In genomic region chr4:99462875-99463464, GRCh38 we compare ENCODE assay signal across 8 cellular contexts. TPM values are rescaled to one million over a fixed set of nuclear protein-coding genes. Genes with fewer than 3 reads are reported as not detected.
DNase-seq lines count a peak whose midpoint lies in the region; ATAC-seq lines count a peak whose summit lies in the region.

No MANE protein-coding gene starts in this region.

- no peaks in the 10 kb centered on the region for H3K4me1 Mint-ChIP-seq in activated CD4-positive, alpha-beta T cell treated with anti-CD3 and anti-CD28 coated beads, Interleukin-2, amount 10 ng/mL, durations not matched to agents 7 days and 5 days
- no peaks in the 10 kb centered on the region for H3K4me1 Mint-ChIP-seq in stimulated activated memory B cell treated with anti-CD40 and anti-IgM and Interleukin-4, amounts not matched to agents 10 μg/mL and 1 μg/mL and 100 μg/mL, for 72 hours

- H3K4me3 Mint-ChIP-seq in activated CD4-positive, alpha-beta T cell treated with anti-CD3 and anti-CD28 coated beads, Interleukin-2, amount 10 ng/mL, durations not matched to agents 7 days and 5 days: no peak overlapping the region
- no peak overlapping the region for H3K4me3 Mint-ChIP-seq in stimulated activated memory B cell treated with anti-CD40 and anti-IgM and Interleukin-4, amounts not matched to agents 10 μg/mL and 1 μg/mL and 100 μg/mL, for 72 hours

- H3K36me3 Mint-ChIP-seq in activated CD4-positive, alpha-beta T cell treated with anti-CD3 and anti-CD28 coated beads, Interleukin-2, amount 10 ng/mL, durations not matched to agents 7 days and 5 days (ENCODE audit: low read depth): no peaks in the 10 kb centered on the region
- H3K36me3 Mint-ChIP-seq in stimulated activated memory B cell treated with anti-CD40 and anti-IgM and Interleukin-4, amounts not matched to agents 10 μg/mL and 1 μg/mL and 100 μg/mL, for 72 hours: no peaks in the 10 kb centered on the region

- peaks cover 21% of the 10 kb centered on the region for H3K27me3 Mint-ChIP-seq in activated CD4-positive, alpha-beta T cell treated with anti-CD3 and anti-CD28 coated beads, Interleukin-2, amount 10 ng/mL, durations not matched to agents 7 days and 5 days
- peaks cover 29% of the 10 kb centered on the region for H3K27me3 Mint-ChIP-seq in stimulated activated memory B cell treated with anti-CD40 and anti-IgM and Interleukin-4, amounts not matched to agents 10 μg/mL and 1 μg/mL and 100 μg/mL, for 72 hours

- POLR2A ChIA-PET in activated CD4-positive, alpha-beta T cell treated with anti-CD3 and anti-CD28 coated beads, Interleukin-2, amount 10 ng/mL, durations not matched to agents 7 days and 5 days (lab: Charles Lee): no interaction called here

- DNase-seq in C1 segment of cervical spinal cord (lab: John Stamatoyannopoulos, UW): peak in 9 of 14 donors; percentile 3 to 28 (median 14)
- DNase-seq in NCI-H2171 (lab: John Stamatoyannopoulos, UW): peak; percentile 17
- DNase-seq in activated CD4-positive, alpha-beta T cell treated with anti-CD3 and anti-CD28 coated beads, Interleukin-2, amount 10 ng/mL, durations not matched to agents 7 days and 5 days: peak; percentile 51
- DNase-seq in effector CD4-positive, alpha-beta T cell: peak; percentile 8
- DNase-seq in medulla oblongata (ENCODE audit: extremely low spot score): peak; percentile 90

- CTCF ChIA-PET in activated CD4-positive, alpha-beta T cell treated with anti-CD3 and anti-CD28 coated beads, Interleukin-2, amount 10 ng/mL, durations not matched to agents 7 days and 5 days (lab: Charles Lee): interaction anchor here (0.7 to 1.7 kb wide), 5 partner anchors 8 to 468 kb away, joined by 3 to 4 read pairs (median 3); partner anchors contain the start of gene METAP1

- ATAC-seq in GM18858 (IDR thresholded peaks at IDR 0.05; ENCODE audit: unreplicated experiment) (peak; percentile 99), HG03039 (IDR thresholded peaks at IDR 0.05; ENCODE audit: unreplicated experiment) (peak; percentile 97)
- ATAC-seq in stimulated activated memory B cell treated with anti-CD40 and anti-IgM and Interleukin-4, amounts not matched to agents 10 μg/mL and 1 μg/mL and 100 μg/mL, for 72 hours: peak; percentile 77

- no peak overlapping the region for H3K27ac Mint-ChIP-seq in activated CD4-positive, alpha-beta T cell treated with anti-CD3 and anti-CD28 coated beads, Interleukin-2, amount 10 ng/mL, durations not matched to agents 7 days and 5 days
- no peak overlapping the region for H3K27ac Mint-ChIP-seq in stimulated activated memory B cell treated with anti-CD40 and anti-IgM and Interleukin-4, amounts not matched to agents 10 μg/mL and 1 μg/mL and 100 μg/mL, for 72 hours

- H3K9me3 Mint-ChIP-seq in activated CD4-positive, alpha-beta T cell treated with anti-CD3 and anti-CD28 coated beads, Interleukin-2, amount 10 ng/mL, durations not matched to agents 7 days and 5 days: no peaks in the 10 kb centered on the region
- no peaks in the 10 kb centered on the region for H3K9me3 Mint-ChIP-seq in stimulated activated memory B cell treated with anti-CD40 and anti-IgM and Interleukin-4, amounts not matched to agents 10 μg/mL and 1 μg/mL and 100 μg/mL, for 72 hours

RNA-seq across cellular contexts. Expression of gene ADH7, which starts 27.8 kb away (rescaled TPM):
- total RNA-seq in activated CD4-positive, alpha-beta T cell treated with anti-CD3 and anti-CD28 coated beads, Interleukin-2, amount 10 ng/mL, durations not matched to agents 7 days and 5 days: not detected

RNA-seq across cellular contexts. Expression of gene C4orf17, which starts 47.9 kb away (rescaled TPM):
- total RNA-seq in activated CD4-positive, alpha-beta T cell treated with anti-CD3 and anti-CD28 coated beads, Interleukin-2, amount 10 ng/mL, durations not matched to agents 7 days and 5 days: not detected

Comparison
In these comparisons a context has a peak if more than half of its experiments do, and no peak if none do; other contexts are left out.
1. Peak in every context shown above with its lines: DNase-seq and ATAC-seq.
2. DNase-seq: peak in every context shown above with its lines; median percentile 90 in medulla oblongata; 51 in activated CD4-positive, alpha-beta T cell treated with anti-CD3 and anti-CD28 coated beads, Interleukin-2, amount 10 ng/mL, durations not matched to agents 7 days and 5 days; 17 in NCI-H2171; 14 in C1 segment of cervical spinal cord; 8 in effector CD4-positive, alpha-beta T cell.